27 cellular contexts compared by ENCODE assay signal in the genomic region with DNA sequence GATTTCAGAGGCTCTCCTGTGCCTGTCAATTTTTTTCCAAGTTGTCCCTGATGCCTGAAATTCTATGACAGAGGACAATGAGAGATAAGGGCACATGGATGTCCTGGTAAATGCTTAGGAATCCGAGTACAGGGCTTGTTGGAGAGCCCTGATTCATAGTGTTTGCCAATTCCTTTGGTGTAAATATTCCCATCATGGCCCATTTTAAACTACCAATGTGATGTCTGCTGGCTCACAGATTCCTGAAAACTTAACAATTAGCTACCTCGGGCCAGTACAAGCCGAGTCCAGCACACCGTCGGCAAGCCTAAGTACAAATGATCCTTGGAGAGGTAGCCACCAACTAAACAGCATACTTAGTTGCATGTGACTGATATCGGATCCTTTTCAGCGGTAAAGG. TPM values are rescaled to one million over a fixed set of nuclear protein-coding genes. Genes with fewer than 3 reads are reported as not detected.
DNase-seq lines count a peak whose midpoint lies in the region; ATAC-seq lines count a peak whose summit lies in the region.
"Had no signal": no experiment of that assay in that cellular context is flagged by ENCODE, and none has a peak within 500 bp of the region (broad histone marks: within the 10 kb centered on the region; RNA-seq: fewer than 3 reads in every experiment).

No MANE protein-coding gene starts in this region.

- peak; percentile 38 for DNase-seq in activated CD8-positive, alpha-beta memory T cell treated with anti-CD3 and anti-CD28 coated beads, Interleukin-2, amount 10 ng/mL, durations not matched to agents 7 days and 5 days
- no peak for DNase-seq in activated CD8-positive, alpha-beta memory T cell treated with anti-CD3 and anti-CD28 coated beads, Interleukin-2, amount 50 U/mL, for 4 hours
- DNase-seq in NCI-H1092 treated with DMSO at 0.1 percent for 48 hours (lab: John Stamatoyannopoulos, UW), result no peak
- DNase-seq: DMS153; foreskin keratinocyte; GF-D8; GOT3; hippocampal formation; islet precursor cell; NCI-H1417 treated with DMSO at 0.1 percent for 48 hours; NCI-H69; Right ventricle myocardium superior; stimulated activated CD4-positive, alpha-beta T cell treated with anti-CD3 and anti-CD28 coated beads, Interleukin-4, amount 100 ng/mL, for 24 hours; testis had no signal

- H3K36me3 ChIP-seq in KOPT-K1 (ENCODE audit: insufficient read depth, low read length), result peaks cover 59% of the 10 kb centered on the region
- H3K36me3 ChIP-seq: BLaER1 treated with 17β-estradiol and CSF1 and Interleukin-3, amounts not matched to agents 10 nM and 100 nM had no signal

- H3K9me3 Mint-ChIP-seq in activated CD8-positive, alpha-beta memory T cell treated with anti-CD3 and anti-CD28 coated beads, Interleukin-2, amount 10 ng/mL, durations not matched to agents 7 days and 5 days (ENCODE audit: low read depth), result no peaks in the 10 kb centered on the region
- H3K9me3 Mint-ChIP-seq in activated naive CD8-positive, alpha-beta T cell (ENCODE audit: low read depth), result no peaks in the 10 kb centered on the region

- peak overlapping the region; percentile 86 for H3K27ac Mint-ChIP-seq in activated CD8-positive, alpha-beta memory T cell treated with anti-CD3 and anti-CD28 coated beads, Interleukin-2, amount 10 ng/mL, durations not matched to agents 7 days and 5 days
- peak overlapping the region; percentile 100 for H3K27ac Mint-ChIP-seq in activated naive CD8-positive, alpha-beta T cell
- H3K27ac Mint-ChIP-seq: progenitor cell of endocrine pancreas, WTC11 had no signal

- CTCF ChIA-PET in activated CD8-positive, alpha-beta memory T cell treated with anti-CD3 and anti-CD28 coated beads, Interleukin-2, amount 10 ng/mL, durations not matched to agents 7 days and 5 days (lab: Charles Lee), result interaction anchor here (1.1 to 3.1 kb wide), 6 partner anchors 8 to 37 kb away, joined by 3 to 16 read pairs (median 6); no protein-coding TSS in a partner anchor

- no peaks in the 10 kb centered on the region for H3K9me3 ChIP-seq in KOPT-K1 (ENCODE audit: insufficient read depth, low read length, poor library complexity, severe bottlenecking)
- H3K9me3 ChIP-seq: BLaER1 treated with 17β-estradiol and CSF1 and Interleukin-3, amounts not matched to agents 10 nM and 100 nM; testis had no signal

- peaks cover 69% of the 10 kb centered on the region for H3K36me3 Mint-ChIP-seq in activated CD8-positive, alpha-beta memory T cell treated with anti-CD3 and anti-CD28 coated beads, Interleukin-2, amount 10 ng/mL, durations not matched to agents 7 days and 5 days
- H3K36me3 Mint-ChIP-seq in activated naive CD8-positive, alpha-beta T cell, result peaks cover 43% of the 10 kb centered on the region
- H3K36me3 Mint-ChIP-seq: WTC11 had no signal

- ATAC-seq in activated CD8-positive, alpha-beta memory T cell treated with anti-CD3 and anti-CD28 coated beads, Interleukin-2, amount 10 ng/mL, durations not matched to agents 7 days and 5 days, result no peak
- ATAC-seq in GM21515 (IDR thresholded peaks at IDR 0.05; ENCODE audit: unreplicated experiment), result no peak
- ATAC-seq in HG03342 (IDR thresholded peaks at IDR 0.05; ENCODE audit: unreplicated experiment), result no peak
- ATAC-seq: foreskin keratinocyte, WTC11 had no signal

- H3K27me3 Mint-ChIP-seq in activated CD8-positive, alpha-beta memory T cell treated with anti-CD3 and anti-CD28 coated beads, Interleukin-2, amount 10 ng/mL, durations not matched to agents 7 days and 5 days, result no peaks in the 10 kb centered on the region
- H3K27me3 Mint-ChIP-seq in activated naive CD8-positive, alpha-beta T cell, result no peaks in the 10 kb centered on the region

- H3K4me3 ChIP-seq in skin epidermis, result peak overlapping the region in 5 of 7 experiments; percentile 7 to 32 (median 15)
- H3K4me3 ChIP-seq: BLaER1 treated with 17β-estradiol and CSF1 and Interleukin-3, amounts not matched to agents 10 nM and 100 nM; testis had no signal

- H3K27ac ChIP-seq in KOPT-K1 (ENCODE audit: low read depth, low read length, poor library complexity, severe bottlenecking) (peak overlapping the region; percentile 96), skin epidermis (peak overlapping the region in 4 of 21 experiments; percentile 15 to 64 (median 40))
- H3K27ac ChIP-seq: BLaER1 treated with 17β-estradiol and CSF1 and Interleukin-3, amounts not matched to agents 10 nM and 100 nM; epithelial cell of prostate; foreskin keratinocyte; testis had no signal

- H3K4me1 Mint-ChIP-seq in activated CD8-positive, alpha-beta memory T cell treated with anti-CD3 and anti-CD28 coated beads, Interleukin-2, amount 10 ng/mL, durations not matched to agents 7 days and 5 days, result peaks cover 54% of the 10 kb centered on the region
- H3K4me1 Mint-ChIP-seq in activated naive CD8-positive, alpha-beta T cell (ENCODE audit: low read depth), result peaks cover 55% of the 10 kb centered on the region
- H3K4me1 Mint-ChIP-seq: WTC11 had no signal

- peak overlapping the region; percentile 96 for H3K4me3 Mint-ChIP-seq in activated CD8-positive, alpha-beta memory T cell treated with anti-CD3 and anti-CD28 coated beads, Interleukin-2, amount 10 ng/mL, durations not matched to agents 7 days and 5 days
- peak overlapping the region; percentile 99 for H3K4me3 Mint-ChIP-seq in activated naive CD8-positive, alpha-beta T cell
- H3K4me3 Mint-ChIP-seq: WTC11 had no signal

RNA-seq across cellular contexts. Expression of a gene that starts 3.5 kb away (rescaled TPM):
- total RNA-seq in activated CD8-positive, alpha-beta memory T cell treated with anti-CD3 and anti-CD28 coated beads, Interleukin-2, amount 10 ng/mL, durations not matched to agents 7 days and 5 days, result 100 to 1,000 TPM; 209 to 215 TPM
- total RNA-seq: bronchial epithelial cell, dermis microvascular lymphatic vessel endothelial cell, foreskin keratinocyte, OCI-LY7, progenitor cell of endocrine pancreas had no signal

RNA-seq across cellular contexts. Expression of a gene that starts 18.1 kb away (rescaled TPM):
- under 1 TPM in 1 of 2 experiments, not detected in 1; 0.09 TPM for total RNA-seq in activated CD8-positive, alpha-beta memory T cell treated with anti-CD3 and anti-CD28 coated beads, Interleukin-2, amount 10 ng/mL, durations not matched to agents 7 days and 5 days
- total RNA-seq: bronchial epithelial cell; dermis microvascular lymphatic vessel endothelial cell; foreskin keratinocyte; OCI-LY7; progenitor cell of endocrine pancreas; Right ventricle myocardium superior; T-helper 1 cell treated with Interleukin-12 subunit alpha and Interleukin-12 subunit beta and Interleukin-4 antibody, amounts not matched to agents 30 ng/mL and 1 ng/mL, for 36 hours; WTC11 had no signal

RNA-seq across cellular contexts. Expression of a gene that starts 41.5 kb away (rescaled TPM):
- 10 to 100 TPM; 15.8 to 17.0 TPM for total RNA-seq in activated CD8-positive, alpha-beta memory T cell treated with anti-CD3 and anti-CD28 coated beads, Interleukin-2, amount 10 ng/mL, durations not matched to agents 7 days and 5 days
